Comparison of ENCODE assay signal across 1 cellular context in the genomic region with DNA sequence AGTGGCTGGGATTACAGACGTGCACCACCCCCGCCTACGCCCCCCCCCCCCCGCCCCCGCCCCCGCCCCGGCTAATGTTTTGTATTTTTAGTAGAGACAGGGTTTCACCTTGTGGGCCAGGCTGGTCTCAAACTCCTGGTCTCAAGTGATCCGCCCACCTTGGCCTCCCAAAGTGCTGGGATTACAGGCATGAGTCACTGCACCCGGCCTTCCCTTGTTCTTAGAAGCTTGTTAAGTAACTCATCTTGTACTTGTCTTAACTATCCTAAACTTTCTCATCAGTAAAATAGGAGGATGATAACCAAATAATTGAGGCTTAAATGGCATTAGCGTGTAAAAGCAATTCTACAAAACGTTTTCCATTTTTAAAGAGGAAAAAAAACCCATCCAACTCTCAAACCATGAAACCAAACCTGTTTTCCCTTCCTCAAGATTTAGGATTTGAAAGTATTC.
TF ChIP-seq lines count a peak whose summit lies in the region.

No MANE protein-coding gene starts in this region.

TF ChIP-seq in IMR-90, 13 proteins besides CTCF, POLR2A, EP300 and RAD21:
- no peak for TF ChIP-seq SMC3 (IDR thresholded peaks at IDR 0.05; ENCODE audit: low read depth, low read length)
- no peak for TF ChIP-seq MXI1 (IDR thresholded peaks at IDR 0.05; ENCODE audit: borderline replicate concordance, low read depth, low read length)
- TF ChIP-seq MAFK (IDR thresholded peaks at IDR 0.05; ENCODE audit: low read depth, low read length), result no peak
- TF ChIP-seq MAZ (IDR thresholded peaks at IDR 0.05; ENCODE audit: borderline replicate concordance, low read depth, low read length), result no peak
- TF ChIP-seq CEBPB (IDR thresholded peaks at IDR 0.05; ENCODE audit: low read depth, low read length), result no peak
TF ChIP-seq in IMR-90: peak in this region for 0.
